19 cellular contexts compared by ENCODE assay signal in genomic region chr1:205525495-205526285, GRCh38.
"Had no signal": no experiment of that assay in that cellular context is flagged by ENCODE, and none has a peak within 500 bp of the region (broad histone marks: within the 10 kb centered on the region; RNA-seq: fewer than 3 reads in every experiment).

No MANE protein-coding gene starts in this region.

- H3K9me3 ChIP-seq: left lung, ovary, right lobe of liver, thoracic aorta, transverse colon had no signal

- H3K27me3 ChIP-seq: foreskin keratinocyte, left lung, ovary, right lobe of liver, transverse colon had no signal

- H3K4me3 ChIP-seq: left lung, lung, ovary, right lobe of liver, thoracic aorta, transverse colon had no signal

- H3K27ac ChIP-seq: foreskin keratinocyte, left lung, ovary, right lobe of liver, thoracic aorta, transverse colon had no signal

- FAIRE-seq: colon, endothelial cell of umbilical vein, islet of Langerhans had no signal

- H3K4me1 ChIP-seq: foreskin keratinocyte, right lobe of liver had no signal

- ATAC-seq: foreskin keratinocyte; left lung; natural killer cell treated with Interleukin-12 subunit alpha and Interleukin-12 subunit beta and Interleukin-15 and Interleukin-18, amount 100 ng/mL, for 72 hours; right lobe of liver; stimulated activated naive B cell treated with anti-CD40 and anti-IgM and Interleukin-4, amounts not matched to agents 10 μg/mL and 1 μg/mL and 100 μg/mL, for 72 hours; stimulated activated naive CD8-positive, alpha-beta T cell treated with anti-CD3 and anti-CD28 coated beads, Interleukin-15, amount 100 ng/mL, for 72 hours had no signal

- H3K36me3 ChIP-seq: left lung, ovary, right lobe of liver, transverse colon had no signal

- DNase-seq: erythroblast; foreskin keratinocyte; head of caudate nucleus; hypothalamus; left lung; mesenchymal stem cell; midbrain; right lobe of liver; stimulated activated CD4-positive, alpha-beta T cell treated with anti-CD3 and anti-CD28 coated beads, Interleukin-4, amount 100 ng/mL, for 1 hour; stimulated activated naive B cell treated with anti-CD40 and anti-IgM and Interleukin-4, amounts not matched to agents 10 μg/mL and 1 μg/mL and 100 μg/mL, for 72 hours; stimulated activated naive CD8-positive, alpha-beta T cell treated with anti-CD3 and anti-CD28 coated beads, Interleukin-15, amount 100 ng/mL, for 72 hours; transverse colon had no signal
